ENCODE assay signal across 8 cellular contexts in genomic region chr15:65870889-65871533, GRCh38. TPM values are rescaled to one million over a fixed set of nuclear protein-coding genes. Genes with fewer than 3 reads are reported as not detected.
DNase-seq lines count a peak whose midpoint lies in the region; ATAC-seq and TF ChIP-seq lines count a peak whose summit lies in the region.

No MANE protein-coding gene starts in this region.

- H3K4me1 ChIP-seq in CD8-positive, alpha-beta memory T cell (ENCODE audit: insufficient read depth, low read length), result peaks cover 25% of the 10 kb centered on the region
- H3K4me1 ChIP-seq in HEK293 (ENCODE audit: control insufficient read depth, insufficient read depth, low read length) (0 out of 2 replicates have a peak, but pooled peaks cover 4% of the 10 kb centered on the region), SJSA1 (replicated peaks) (peaks cover 12% of the 10 kb centered on the region), endodermal cell (ENCODE audit: control insufficient read depth, insufficient read depth, low read length) (no peaks in the 10 kb centered on the region)

- peaks cover 33 to 56% (median 54%) of the 10 kb centered on the region in 3 donors for H3K4me1 Mint-ChIP-seq in CD8-positive, alpha-beta memory T cell
- peaks cover 7% of the 10 kb centered on the region for H3K4me1 Mint-ChIP-seq in endodermal cell
- H3K4me1 Mint-ChIP-seq in natural killer cell treated with Interleukin-12 subunit alpha and Interleukin-12 subunit beta and Interleukin-15 and Interleukin-18, amount 100 ng/mL, for 72 hours (ENCODE audit: low read depth in 2 of 2), result peaks cover 31 to 37% of the 10 kb centered on the region in 2 donors

- POLR2A ChIA-PET in CD8-positive, alpha-beta memory T cell (lab: Charles Lee), result interaction anchor here (1.2 kb wide), 1 partner anchor 422 kb away, joined by 8 read pairs; no protein-coding TSS in a partner anchor
- POLR2A ChIA-PET in HEK293 (lab: Yijun Ruan, JAX), result interaction anchor here (0.8 to 2.6 kb wide), 5 partner anchors 14 to 260 kb away, joined by 3 to 17 read pairs (median 10); partner anchors contain the start of genes DENND4A and INTS14

- peak in 1 of 2 donors; percentile 14 for ATAC-seq in natural killer cell treated with Interleukin-12 subunit alpha and Interleukin-12 subunit beta and Interleukin-15 and Interleukin-18, amount 100 ng/mL, for 72 hours
- ATAC-seq in GM21619 (IDR thresholded peaks at IDR 0.05; ENCODE audit: unreplicated experiment) (no peak), HG02884 (IDR thresholded peaks at IDR 0.05; ENCODE audit: unreplicated experiment) (no peak)

- DNase-seq in CD8-positive, alpha-beta memory T cell, result no peak
- DNase-seq in SJSA1 (ENCODE audit: low read depth in 1 of 2, low spot score in 2 of 2), result peak in 1 of 2 experiments; percentile 6
- no peak for DNase-seq in endodermal cell
- no peak for DNase-seq in natural killer cell treated with Interleukin-12 subunit alpha and Interleukin-12 subunit beta and Interleukin-15 and Interleukin-18, amount 100 ng/mL, for 72 hours (ENCODE audit: low spot score)
- DNase-seq in NCI-H774 (lab: John Stamatoyannopoulos, UW), result no peak

- peaks cover 0 to 4% (median 0%) of the 10 kb centered on the region in 5 donors for H3K9me3 Mint-ChIP-seq in CD8-positive, alpha-beta memory T cell
- no peaks in the 10 kb centered on the region for H3K9me3 Mint-ChIP-seq in endodermal cell
- H3K9me3 Mint-ChIP-seq in natural killer cell treated with Interleukin-12 subunit alpha and Interleukin-12 subunit beta and Interleukin-15 and Interleukin-18, amount 100 ng/mL, for 72 hours, result no peaks in the 10 kb centered on the region

- peaks cover 0 to 12% of the 10 kb centered on the region in 2 donors for H3K27me3 Mint-ChIP-seq in CD8-positive, alpha-beta memory T cell
- H3K27me3 Mint-ChIP-seq in endodermal cell (ENCODE audit: insufficient read depth), result no peaks in the 10 kb centered on the region
- no peaks in the 10 kb centered on the region for H3K27me3 Mint-ChIP-seq in natural killer cell treated with Interleukin-12 subunit alpha and Interleukin-12 subunit beta and Interleukin-15 and Interleukin-18, amount 100 ng/mL, for 72 hours

- WGBS in endodermal cell (ENCODE audit: insufficient coverage in 1 of 2, insufficient read length in 1 of 2), 2 experiments, result 42 to 45% methylated on average over 2 of the region's 2 CpGs

- H3K4me3 Mint-ChIP-seq in CD8-positive, alpha-beta memory T cell, result peak overlapping the region; percentile 97 to 100 (median 99)
- H3K4me3 Mint-ChIP-seq in endodermal cell, result peak overlapping the region; percentile 100
- H3K4me3 Mint-ChIP-seq in natural killer cell treated with Interleukin-12 subunit alpha and Interleukin-12 subunit beta and Interleukin-15 and Interleukin-18, amount 100 ng/mL, for 72 hours, result peak overlapping the region; percentile 99

- peak overlapping the region; percentile 97 for H3K4me3 ChIP-seq in CD8-positive, alpha-beta memory T cell (ENCODE audit: low read length)
- H3K4me3 ChIP-seq in HEK293 (ENCODE audit: low read depth, low read length) (peak overlapping the region; percentile 94), SJSA1 (peak overlapping the region; percentile 71), endodermal cell (ENCODE audit: low read length) (peak overlapping the region; percentile 97)

- H3K36me3 ChIP-seq in CD8-positive, alpha-beta memory T cell (ENCODE audit: insufficient read depth, low read length), result no peaks in the 10 kb centered on the region
- H3K36me3 ChIP-seq in HEK293 (ENCODE audit: control insufficient read depth in 2 of 2, insufficient read depth in 1 of 2, low read length in 2 of 2) (peaks cover 4 to 14% of the 10 kb centered on the region in 2 experiments; a peak in 2 of 3 replicates), SJSA1 (peaks cover 22% of the 10 kb centered on the region; the same call in 1 of the 2 replicates), endodermal cell (ENCODE audit: control insufficient read depth, insufficient read depth, low read length) (peaks cover 5% of the 10 kb centered on the region)

- peak overlapping the region; percentile 87 for H3K9ac ChIP-seq in endodermal cell (ENCODE audit: extremely low read depth, low read length, poor library complexity, severe bottlenecking)

- peaks cover 0 to 29% (median 2%) of the 10 kb centered on the region in 3 donors for H3K36me3 Mint-ChIP-seq in CD8-positive, alpha-beta memory T cell
- peaks cover 11% of the 10 kb centered on the region for H3K36me3 Mint-ChIP-seq in endodermal cell (ENCODE audit: low read depth)
- peaks cover 6% of the 10 kb centered on the region for H3K36me3 Mint-ChIP-seq in natural killer cell treated with Interleukin-12 subunit alpha and Interleukin-12 subunit beta and Interleukin-15 and Interleukin-18, amount 100 ng/mL, for 72 hours

- no peak for TF ChIP-seq CTCF in HEK293 (tag by site-specific recombination; IDR thresholded peaks at IDR 0.05)
- no peak for TF ChIP-seq CTCF in endodermal cell (conservative IDR thresholded peaks at IDR 0.05)

- H3K9me3 ChIP-seq in CD8-positive, alpha-beta memory T cell (ENCODE audit: low read length), result no peaks in the 10 kb centered on the region
- H3K9me3 ChIP-seq in HEK293 (ENCODE audit: control insufficient read depth, insufficient read depth, low read depth, low read length), result no peaks in the 10 kb centered on the region
- H3K9me3 ChIP-seq in SJSA1 (replicated peaks), result no peaks in the 10 kb centered on the region
- H3K9me3 ChIP-seq in endodermal cell (ENCODE audit: control insufficient read depth, low read length), result no peaks in the 10 kb centered on the region

- no peaks in the 10 kb centered on the region for H3K27me3 ChIP-seq in CD8-positive, alpha-beta memory T cell (ENCODE audit: insufficient read depth, low read length, poor library complexity, severe bottlenecking)
- H3K27me3 ChIP-seq in SJSA1 (replicated peaks) (no peaks in the 10 kb centered on the region), endodermal cell (ENCODE audit: control insufficient read depth, insufficient read depth, low read length, poor library complexity, severe bottlenecking) (no peaks in the 10 kb centered on the region)

- CTCF ChIA-PET in CD8-positive, alpha-beta memory T cell (lab: Charles Lee), result no interaction called here
- CTCF ChIA-PET in HEK293 (lab: Yijun Ruan, JAX), result interaction anchor here (1.1 to 1.8 kb wide), 2 partner anchors 233 to 563 kb away, joined by 3 read pairs; no protein-coding TSS in a partner anchor

- peak overlapping the region; percentile 74 to 100 (median 98) for H3K27ac Mint-ChIP-seq in CD8-positive, alpha-beta memory T cell
- H3K27ac Mint-ChIP-seq in endodermal cell, result peak overlapping the region; percentile 99
- H3K27ac Mint-ChIP-seq in natural killer cell treated with Interleukin-12 subunit alpha and Interleukin-12 subunit beta and Interleukin-15 and Interleukin-18, amount 100 ng/mL, for 72 hours, result peak overlapping the region; percentile 96 to 98

- peak overlapping the region; percentile 96 for H3K27ac ChIP-seq in CD8-positive, alpha-beta memory T cell (ENCODE audit: low read depth, low read length)
- peak overlapping the region; percentile 94 for H3K27ac ChIP-seq in HEK293 (ENCODE audit: extremely low read depth, low read depth, low read length)
- H3K27ac ChIP-seq in SJSA1, result no peak overlapping the region
- H3K27ac ChIP-seq in endodermal cell (ENCODE audit: low read depth, low read length), result no peak overlapping the region

TF ChIP-seq in HEK293, 187 proteins besides CTCF, POLR2A, EP300 and RAD21 (continues in another document):
- TF ChIP-seq BCL11A (tag by site-specific recombination; IDR thresholded peaks at IDR 0.05; ENCODE audit: low read depth) (no peak), ZBTB6 (tag by site-specific recombination; IDR thresholded peaks at IDR 0.05) (no peak), ZBTB17 (tag by site-specific recombination; IDR thresholded peaks at IDR 0.05) (peak; percentile 8; the same call in 1 of the 2 replicates), ZNF157 (tag by site-specific recombination; IDR thresholded peaks at IDR 0.05) (no peak), ZNF510 (tag by site-specific recombination; IDR thresholded peaks at IDR 0.05; ENCODE audit: insufficient replicate concordance) (no peak)
- TF ChIP-seq, protein P1, sequence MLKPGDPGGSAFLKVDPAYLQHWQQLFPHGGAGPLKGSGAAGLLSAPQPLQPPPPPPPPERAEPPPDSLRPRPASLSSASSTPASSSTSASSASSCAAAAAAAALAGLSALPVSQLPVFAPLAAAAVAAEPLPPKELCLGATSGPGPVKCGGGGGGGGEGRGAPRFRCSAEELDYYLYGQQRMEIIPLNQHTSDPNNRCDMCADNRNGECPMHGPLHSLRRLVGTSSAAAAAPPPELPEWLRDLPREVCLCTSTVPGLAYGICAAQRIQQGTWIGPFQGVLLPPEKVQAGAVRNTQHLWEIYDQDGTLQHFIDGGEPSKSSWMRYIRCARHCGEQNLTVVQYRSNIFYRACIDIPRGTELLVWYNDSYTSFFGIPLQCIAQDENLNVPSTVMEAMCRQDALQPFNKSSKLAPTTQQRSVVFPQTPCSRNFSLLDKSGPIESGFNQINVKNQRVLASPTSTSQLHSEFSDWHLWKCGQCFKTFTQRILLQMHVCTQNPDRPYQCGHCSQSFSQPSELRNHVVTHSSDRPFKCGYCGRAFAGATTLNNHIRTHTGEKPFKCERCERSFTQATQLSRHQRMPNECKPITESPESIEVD (tag by site-specific recombination; IDR thresholded peaks at IDR 0.05), result peak; percentile 35; the same call in 1 of the 2 replicates

RNA-seq across cellular contexts. Expression of gene RAB11A, which starts 1.7 kb away (rescaled TPM):
- total RNA-seq in CD8-positive, alpha-beta memory T cell, result 100 to 1,000 TPM; 158 to 159 TPM
- 194 TPM for polyA plus RNA-seq in CD8-positive, alpha-beta memory T cell
- 196 and 205 TPM in 2 replicates for total RNA-seq in SJSA1 (2014; rRNA removed; shearing (Covaris generic))
- total RNA-seq in endodermal cell, result 100 to 1,000 TPM; 233 to 295 TPM
- polyA plus RNA-seq in endodermal cell (2013, experiment 1 of 2), result 249 TPM
- 228 TPM for polyA plus RNA-seq in endodermal cell (2013, experiment 2 of 2)
- 100 to 1,000 TPM; 101 to 164 TPM for total RNA-seq in natural killer cell treated with Interleukin-12 subunit alpha and Interleukin-12 subunit beta and Interleukin-15 and Interleukin-18, amount 100 ng/mL, for 72 hours

Comparison
In these comparisons a context has a peak if more than half of its experiments do, and no peak if none do; other contexts are left out.
1. H3K27ac ChIP-seq: peak in CD8-positive, alpha-beta memory T cell (single experiment) and HEK293 (single experiment); none in SJSA1 (single experiment) and endodermal cell (single experiment).
2. Peak in every context shown above with its lines, with median percentiles within 50 percentile points of each other: H3K4me3 ChIP-seq, H3K27ac Mint-ChIP-seq and H3K4me3 Mint-ChIP-seq.